Comparison of ENCODE assay signal across 10 cellular contexts in the genomic region with DNA sequence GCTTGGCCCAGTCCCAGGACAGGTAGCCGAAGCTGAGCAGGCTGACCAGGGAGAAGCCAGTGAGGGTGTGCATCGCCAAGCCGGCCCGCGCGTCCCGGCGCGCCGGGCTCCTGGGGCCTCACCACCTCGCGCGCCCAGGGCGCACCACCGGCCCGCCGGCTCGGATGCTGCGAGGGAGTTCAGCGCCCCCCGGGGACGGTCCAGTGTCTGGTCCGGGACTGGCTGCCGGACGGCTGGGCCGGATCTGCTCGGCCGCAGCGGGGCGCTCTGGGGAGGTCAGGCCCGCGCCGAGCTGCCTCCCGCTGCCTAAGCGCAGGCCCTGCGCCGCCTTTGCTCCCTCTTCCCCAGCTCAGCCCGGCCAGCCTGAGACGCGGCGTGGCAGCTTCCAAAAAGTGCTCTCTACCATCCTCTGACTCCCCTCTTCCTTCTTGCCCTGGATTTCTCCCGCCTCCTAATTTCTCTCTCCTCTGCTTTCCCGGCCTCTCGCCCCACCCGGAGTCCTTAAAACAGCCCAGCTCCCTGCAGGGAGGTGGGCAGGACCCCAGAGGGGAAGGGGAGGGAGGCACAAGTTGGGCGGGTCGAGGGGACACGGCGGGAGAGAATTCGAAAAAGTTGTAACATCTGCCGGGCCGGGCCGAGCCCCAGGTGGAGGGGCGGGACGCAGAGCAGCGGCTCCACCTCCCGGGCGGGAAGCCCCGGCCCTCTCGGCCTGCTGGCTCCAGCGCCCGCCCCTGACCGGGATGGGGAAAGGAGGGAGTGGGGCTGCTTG. TPM values are rescaled to one million over a fixed set of nuclear protein-coding genes. Genes with fewer than 3 reads are reported as not detected.
DNase-seq lines count a peak whose midpoint lies in the region; ATAC-seq and TF ChIP-seq lines count a peak whose summit lies in the region.
"Had no signal": no experiment of that assay in that cellular context is flagged by ENCODE, and none has a peak within 500 bp of the region (broad histone marks: within the 10 kb centered on the region; RNA-seq: fewer than 3 reads in every experiment).

A gene (minus strand): TSS at position 605 of the 769 bp plus-strand sequence. CDS start 532 bp downstream, at position 73.

- ATAC-seq in activated naive CD8-positive, alpha-beta T cell treated with anti-CD3 and anti-CD28 coated beads, Interleukin-2, amount 10 ng/mL, durations not matched to agents 7 days and 5 days (ENCODE audit: low read depth), result peak; percentile 36
- peak; percentile 67 to 89 (median 84) for ATAC-seq in psoas muscle
- ATAC-seq in SK-N-SH treated with all-trans-retinoic acid at 6 μM for 48 hours, result no peak

- H3K4me3 ChIP-seq in left ventricle myocardium inferior (peak within 1 kb of the TSS; percentile 58), psoas muscle (peak within 1 kb of the TSS; percentile 60)

- TF ChIP-seq CTCF in left ventricle myocardium inferior (IDR thresholded peaks at IDR 0.05; ENCODE audit: borderline replicate concordance) (no peak), psoas muscle (IDR thresholded peaks at IDR 0.05) (peak; percentile 16)

- H3K9me3 ChIP-seq in left ventricle myocardium inferior (replicated peaks) (no peaks in the 10 kb centered on the region), psoas muscle (no peaks in the 10 kb centered on the region)

- H3K9me3 Mint-ChIP-seq in activated naive CD8-positive, alpha-beta T cell treated with anti-CD3 and anti-CD28 coated beads, Interleukin-2, amount 10 ng/mL, durations not matched to agents 7 days and 5 days, result no peaks in the 10 kb centered on the region
- H3K9me3 Mint-ChIP-seq: activated T-cell treated with anti-CD3 and anti-CD28 coated beads, Interleukin-2, amount 50 U/mL, for 72 hours had no signal

- H3K27me3 ChIP-seq in left ventricle myocardium inferior (ENCODE audit: low read depth), result peaks cover 51% of the 10 kb centered on the region
- H3K27me3 ChIP-seq in psoas muscle (ENCODE audit: insufficient read depth in 3 of 3, low read length in 2 of 3), result peaks cover 0 to 12% (median 6%) of the 10 kb centered on the region in 3 donors

- POLR2A ChIA-PET in activated naive CD8-positive, alpha-beta T cell treated with anti-CD3 and anti-CD28 coated beads, Interleukin-2, amount 10 ng/mL, durations not matched to agents 7 days and 5 days (lab: Charles Lee), result no interaction called here

- H3K27me3 Mint-ChIP-seq in activated naive CD8-positive, alpha-beta T cell treated with anti-CD3 and anti-CD28 coated beads, Interleukin-2, amount 10 ng/mL, durations not matched to agents 7 days and 5 days, result peaks cover 46% of the 10 kb centered on the region

- no peak within 1 kb of the TSS for H3K27ac Mint-ChIP-seq in activated naive CD8-positive, alpha-beta T cell treated with anti-CD3 and anti-CD28 coated beads, Interleukin-2, amount 10 ng/mL, durations not matched to agents 7 days and 5 days
- H3K27ac Mint-ChIP-seq: activated T-cell treated with anti-CD3 and anti-CD28 coated beads, Interleukin-2, amount 50 U/mL, for 72 hours had no signal

- peaks cover 9% of the 10 kb centered on the region for H3K4me1 Mint-ChIP-seq in activated naive CD8-positive, alpha-beta T cell treated with anti-CD3 and anti-CD28 coated beads, Interleukin-2, amount 10 ng/mL, durations not matched to agents 7 days and 5 days

- intact Hi-C loops in left ventricle myocardium inferior (cut with micrococcal nuclease) (no loop called here), psoas muscle (cut with DNase I) (no loop called here)

- H3K4me1 ChIP-seq in left ventricle myocardium inferior, result peaks cover 23% of the 10 kb centered on the region
- peaks cover 13% of the 10 kb centered on the region for H3K4me1 ChIP-seq in psoas muscle

- WGBS in psoas muscle, 3 donors, result 2 to 5% (median 4%) methylated on average over 40 to 63 of the region's 63 CpGs

- peak; percentile 88 for DNase-seq in EL
- no peak for DNase-seq in activated naive CD8-positive, alpha-beta T cell treated with anti-CD3 and anti-CD28 coated beads, Interleukin-2, amount 10 ng/mL, durations not matched to agents 7 days and 5 days
- peak; percentile 34 for DNase-seq in left ventricle myocardium inferior
- peak in 1 of 2 donors; percentile 45 for DNase-seq in psoas muscle
- no peak for DNase-seq in HT-29 (ENCODE audit: low spot score)
- no peak for DNase-seq in NCI-H128 (lab: John Stamatoyannopoulos, UW; ENCODE audit: unreplicated experiment)
- no peak for DNase-seq in NCI-H2196 treated with DMSO at 0.1 percent for 48 hours (lab: John Stamatoyannopoulos, UW; ENCODE audit: unreplicated experiment)
- DNase-seq: activated T-cell treated with anti-CD3 and anti-CD28 coated beads, Interleukin-2, amount 50 U/mL, for 72 hours; NCI-H1417 had no signal

- no peaks in the 10 kb centered on the region for H3K36me3 ChIP-seq in left ventricle myocardium inferior
- no peaks in the 10 kb centered on the region for H3K36me3 ChIP-seq in psoas muscle (ENCODE audit: insufficient read depth in 1 of 2, low read depth in 1 of 2)

- H3K27ac ChIP-seq in left ventricle myocardium inferior (replicated peaks), result peak within 1 kb of the TSS; percentile 61
- H3K27ac ChIP-seq in psoas muscle, result no peak within 1 kb of the TSS

- no peaks in the 10 kb centered on the region for H3K36me3 Mint-ChIP-seq in activated naive CD8-positive, alpha-beta T cell treated with anti-CD3 and anti-CD28 coated beads, Interleukin-2, amount 10 ng/mL, durations not matched to agents 7 days and 5 days

- peak within 1 kb of the TSS; percentile 35 for H3K4me3 Mint-ChIP-seq in activated naive CD8-positive, alpha-beta T cell treated with anti-CD3 and anti-CD28 coated beads, Interleukin-2, amount 10 ng/mL, durations not matched to agents 7 days and 5 days

TF ChIP-seq in SK-N-SH treated with all-trans-retinoic acid at 6 μM for 48 hours, 23 proteins besides CTCF, POLR2A, EP300 and RAD21:
- TF ChIP-seq ZNF565 (CRISPR knock-in tag; conservative IDR thresholded peaks at IDR 0.05; ENCODE audit: low read depth) (no peak), TCF4 (CRISPR knock-in tag; IDR thresholded peaks at IDR 0.05; ENCODE audit: borderline replicate concordance) (no peak), BACH2 (CRISPR knock-in tag; IDR thresholded peaks at IDR 0.05; ENCODE audit: borderline replicate concordance) (no peak), GLIS3 (CRISPR knock-in tag; IDR thresholded peaks at IDR 0.05) (no peak), ARNTL (CRISPR knock-in tag; IDR thresholded peaks at IDR 0.05; ENCODE audit: borderline replicate concordance, low read depth) (no peak), ISL1 (CRISPR knock-in tag; IDR thresholded peaks at IDR 0.05) (no peak), RARB (CRISPR knock-in tag; IDR thresholded peaks at IDR 0.05) (no peak), CSDC2 (CRISPR knock-in tag; IDR thresholded peaks at IDR 0.05) (no peak; the same call in 1 of the 2 replicates), PPARA (CRISPR knock-in tag; IDR thresholded peaks at IDR 0.05; ENCODE audit: borderline replicate concordance) (no peak), ZFP30 (CRISPR knock-in tag; IDR thresholded peaks at IDR 0.05) (no peak)
- TF ChIP-seq, protein P1, sequence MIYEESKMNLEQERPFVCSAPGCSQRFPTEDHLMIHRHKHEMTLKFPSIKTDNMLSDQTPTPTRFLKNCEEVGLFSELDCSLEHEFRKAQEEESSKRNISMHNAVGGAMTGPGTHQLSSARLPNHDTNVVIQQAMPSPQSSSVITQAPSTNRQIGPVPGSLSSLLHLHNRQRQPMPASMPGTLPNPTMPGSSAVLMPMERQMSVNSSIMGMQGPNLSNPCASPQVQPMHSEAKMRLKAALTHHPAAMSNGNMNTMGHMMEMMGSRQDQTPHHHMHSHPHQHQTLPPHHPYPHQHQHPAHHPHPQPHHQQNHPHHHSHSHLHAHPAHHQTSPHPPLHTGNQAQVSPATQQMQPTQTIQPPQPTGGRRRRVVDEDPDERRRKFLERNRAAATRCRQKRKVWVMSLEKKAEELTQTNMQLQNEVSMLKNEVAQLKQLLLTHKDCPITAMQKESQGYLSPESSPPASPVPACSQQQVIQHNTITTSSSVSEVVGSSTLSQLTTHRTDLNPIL (CRISPR knock-in tag; IDR thresholded peaks at IDR 0.05; ENCODE audit: low read depth), result no peak
- TF ChIP-seq, protein P2, sequence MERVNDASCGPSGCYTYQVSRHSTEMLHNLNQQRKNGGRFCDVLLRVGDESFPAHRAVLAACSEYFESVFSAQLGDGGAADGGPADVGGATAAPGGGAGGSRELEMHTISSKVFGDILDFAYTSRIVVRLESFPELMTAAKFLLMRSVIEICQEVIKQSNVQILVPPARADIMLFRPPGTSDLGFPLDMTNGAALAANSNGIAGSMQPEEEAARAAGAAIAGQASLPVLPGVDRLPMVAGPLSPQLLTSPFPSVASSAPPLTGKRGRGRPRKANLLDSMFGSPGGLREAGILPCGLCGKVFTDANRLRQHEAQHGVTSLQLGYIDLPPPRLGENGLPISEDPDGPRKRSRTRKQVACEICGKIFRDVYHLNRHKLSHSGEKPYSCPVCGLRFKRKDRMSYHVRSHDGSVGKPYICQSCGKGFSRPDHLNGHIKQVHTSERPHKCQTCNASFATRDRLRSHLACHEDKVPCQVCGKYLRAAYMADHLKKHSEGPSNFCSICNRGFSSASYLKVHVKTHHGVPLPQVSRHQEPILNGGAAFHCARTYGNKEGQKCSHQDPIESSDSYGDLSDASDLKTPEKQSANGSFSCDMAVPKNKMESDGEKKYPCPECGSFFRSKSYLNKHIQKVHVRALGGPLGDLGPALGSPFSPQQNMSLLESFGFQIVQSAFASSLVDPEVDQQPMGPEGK (CRISPR knock-in tag; IDR thresholded peaks at IDR 0.05; ENCODE audit: borderline replicate concordance), result no peak

RNA-seq across cellular contexts. Expression of the gene that starts here (rescaled TPM):
- total RNA-seq in activated naive CD8-positive, alpha-beta T cell treated with anti-CD3 and anti-CD28 coated beads, Interleukin-2, amount 10 ng/mL, durations not matched to agents 7 days and 5 days, result not detected
- total RNA-seq in left ventricle myocardium inferior, result 0.16 TPM
- total RNA-seq in psoas muscle, result under 1 TPM in 2 of 4 donors, not detected in 2; 0.15 to 0.45 TPM
- not detected for polyA plus RNA-seq in psoas muscle
- total RNA-seq in HT-29 (2014; rRNA removed; shearing (Covaris generic)), result not detected in 2 replicates
- total RNA-seq: activated T-cell treated with anti-CD3 and anti-CD28 coated beads, Interleukin-2, amount 50 U/mL, for 72 hours had no signal

Comparison
In these comparisons a context has a peak if more than half of its experiments do, and no peak if none do; other contexts are left out.
1. Peak in ATAC-seq in activated naive CD8-positive, alpha-beta T cell treated with anti-CD3 and anti-CD28 coated beads, Interleukin-2, amount 10 ng/mL, durations not matched to agents 7 days and 5 days; RNA of the gene not detected or under 1 TPM.
2. Peak in DNase-seq, H3K4me3 ChIP-seq and H3K27ac ChIP-seq in left ventricle myocardium inferior; RNA of the gene not detected or under 1 TPM.
3. Peak in ATAC-seq and H3K4me3 ChIP-seq in psoas muscle; RNA of the gene not detected or under 1 TPM.